ENCODE assay signal across 8 cellular contexts in genomic region chr6:100665041-100665380, GRCh38.
DNase-seq lines count a peak whose midpoint lies in the region; ATAC-seq, FAIRE-seq and TF ChIP-seq lines count a peak whose summit lies in the region.

No MANE protein-coding gene starts in this region.

- no peaks in the 10 kb centered on the region for H3K9me3 ChIP-seq in astrocyte (ENCODE audit: insufficient read depth, low read depth, low read length)
- no peaks in the 10 kb centered on the region for H3K9me3 ChIP-seq in tibial artery

- no peaks in the 10 kb centered on the region for H3K27me3 Mint-ChIP-seq in astrocyte (ENCODE audit: low read depth, unreplicated experiment)
- H3K27me3 Mint-ChIP-seq in progenitor cell of endocrine pancreas, result no peaks in the 10 kb centered on the region

- H3K79me2 ChIP-seq in astrocyte (ENCODE audit: insufficient read depth, low read length), result no peaks in the 10 kb centered on the region

- H3K4me1 Mint-ChIP-seq in astrocyte (ENCODE audit: low read depth, unreplicated experiment), result peaks cover 18% of the 10 kb centered on the region
- H3K4me1 Mint-ChIP-seq in progenitor cell of endocrine pancreas (ENCODE audit: low read depth), result peaks cover 7% of the 10 kb centered on the region

- H3K9me3 Mint-ChIP-seq in astrocyte (ENCODE audit: unreplicated experiment) (no peaks in the 10 kb centered on the region), progenitor cell of endocrine pancreas (ENCODE audit: low read depth) (no peaks in the 10 kb centered on the region)

- intact Hi-C loops in tibial artery (cut with DNase I; ENCODE audit: low total_unique reads), result no loop called here

- H3K4me2 ChIP-seq in astrocyte (ENCODE audit: low read length), result no peak overlapping the region

- H3K4me3 Mint-ChIP-seq in astrocyte (ENCODE audit: unreplicated experiment) (no peak overlapping the region), progenitor cell of endocrine pancreas (ENCODE audit: low read depth) (no peak overlapping the region)

- H3K27me3 ChIP-seq in astrocyte (ENCODE audit: insufficient read depth, low read length) (no peaks in the 10 kb centered on the region), tibial artery (no peaks in the 10 kb centered on the region)

- no peak overlapping the region for H3K27ac ChIP-seq in astrocyte (ENCODE audit: low read depth, low read length)
- H3K27ac ChIP-seq in tibial artery, result no peak overlapping the region

- H2AFZ ChIP-seq in astrocyte (ENCODE audit: low read depth, low read length), result no peak overlapping the region

- no peak overlapping the region for H3K4me3 ChIP-seq in astrocyte (ENCODE audit: insufficient read depth, low read depth, low read length)
- no peak overlapping the region for H3K4me3 ChIP-seq in tibial artery

- H4K20me1 ChIP-seq in astrocyte (ENCODE audit: insufficient read depth, low read length), result peaks cover 5% of the 10 kb centered on the region

- TF ChIP-seq CTCF in astrocyte (IDR thresholded peaks at IDR 0.05; ENCODE audit: insufficient read depth, low read depth, low read length) (no peak), tibial artery (IDR thresholded peaks at IDR 0.05) (no peak), progenitor cell of endocrine pancreas (IDR thresholded peaks at IDR 0.05; ENCODE audit: unreplicated experiment) (no peak)

- peak; percentile 4 for DNase-seq in GM18507 (ENCODE audit: extremely low spot score, insufficient read length, low read depth)
- DNase-seq in astrocyte (ENCODE audit: low read depth), result no peak
- no peak for DNase-seq in activated effector memory CD4-positive, alpha-beta T cell treated with anti-CD3 and anti-CD28 coated beads, Interleukin-2, amount 50 U/mL, for 16 hours
- DNase-seq in tibial artery, result no peak
- DNase-seq in progenitor cell of endocrine pancreas (ENCODE audit: low spot score, unreplicated experiment), result no peak
- no peak for DNase-seq in C1 segment of cervical spinal cord (lab: John Stamatoyannopoulos, UW)

- H3K36me3 Mint-ChIP-seq in astrocyte (ENCODE audit: low read depth, unreplicated experiment) (peaks cover 2% of the 10 kb centered on the region), progenitor cell of endocrine pancreas (ENCODE audit: insufficient read depth) (no peaks in the 10 kb centered on the region)

- peaks cover 11% of the 10 kb centered on the region for H3K4me1 ChIP-seq in astrocyte (ENCODE audit: insufficient read depth, low read length)
- H3K4me1 ChIP-seq in tibial artery, result no peaks in the 10 kb centered on the region

- no peak overlapping the region for H3K9ac ChIP-seq in astrocyte (ENCODE audit: low read length)

- peak; percentile 88 for FAIRE-seq in GM18507 (lab: Jason Lieb, UNC)
- no peak for FAIRE-seq in astrocyte (lab: Jason Lieb, UNC)

- H3K36me3 ChIP-seq in astrocyte (ENCODE audit: insufficient read depth, low read length) (no peaks in the 10 kb centered on the region), tibial artery (no peaks in the 10 kb centered on the region)

- peak; percentile 100 for ATAC-seq in GM21367 (IDR thresholded peaks at IDR 0.05; ENCODE audit: unreplicated experiment)
- ATAC-seq in HG03108 (IDR thresholded peaks at IDR 0.05; ENCODE audit: unreplicated experiment), result peak; percentile 98

- H3K27ac Mint-ChIP-seq in astrocyte (ENCODE audit: unreplicated experiment) (peak overlapping the region; percentile 62), progenitor cell of endocrine pancreas (no peak overlapping the region)
